8 cellular contexts compared by ENCODE assay signal in genomic region chr21:45075606-45076244, GRCh38. TPM values are rescaled to one million over a fixed set of nuclear protein-coding genes. Genes with fewer than 3 reads are reported as not detected.
A peak's percentile ranks its signal among the peaks of the same experiment; 100 is the strongest.
DNase-seq lines count a peak whose midpoint lies in the region; ATAC-seq lines count a peak whose summit lies in the region.

No MANE protein-coding gene starts in this region.

- no peaks in the 10 kb centered on the region for H3K9me3 Mint-ChIP-seq in activated CD4-positive, alpha-beta T cell treated with anti-CD3 and anti-CD28 coated beads for 36 hours (ENCODE audit: low read depth)
- H3K9me3 Mint-ChIP-seq in activated naive CD8-positive, alpha-beta T cell (ENCODE audit: low read depth) = no peaks in the 10 kb centered on the region

- H3K9ac ChIP-seq in subcutaneous abdominal adipose tissue (ENCODE audit: low read length in 5 of 5) = peak overlapping the region in 3 of 5 donors; percentile 40 to 72 (median 68)

- peaks cover 57% of the 10 kb centered on the region for H3K4me1 Mint-ChIP-seq in activated CD4-positive, alpha-beta T cell treated with anti-CD3 and anti-CD28 coated beads for 36 hours
- H3K4me1 Mint-ChIP-seq in activated naive CD8-positive, alpha-beta T cell (ENCODE audit: low read depth) = peaks cover 53% of the 10 kb centered on the region

- intact Hi-C loops in activated CD4-positive, alpha-beta T cell treated with anti-CD3 and anti-CD28 coated beads for 36 hours (cut with DNase I, micrococcal nuclease) = loop anchor here (1.0 to 5.0 kb wide), 10 partner anchors 52 to 745 kb away; partner anchors contain the start of genes SLC19A1 (in 1 of the 2), SLX9 (in 1 of the 2) and UBE2G2 (in 1 of the 2)

- H3K27ac ChIP-seq in subcutaneous abdominal adipose tissue (ENCODE audit: low read depth, low read length) = no peak overlapping the region

- H3K36me3 ChIP-seq in subcutaneous abdominal adipose tissue (ENCODE audit: control insufficient read depth in 5 of 5, insufficient read depth in 5 of 5, low read length in 5 of 5) = peaks cover 0 to under 1% (median 0%) of the 10 kb centered on the region in 5 donors

- peak overlapping the region; percentile 56 to 96 (median 78) for H3K4me3 ChIP-seq in subcutaneous abdominal adipose tissue (ENCODE audit: low read depth in 1 of 5, low read length in 5 of 5)

- no peaks in the 10 kb centered on the region for H3K27me3 ChIP-seq in subcutaneous abdominal adipose tissue (ENCODE audit: control insufficient read depth in 5 of 5, insufficient read depth in 4 of 5, low read length in 5 of 5)

- no peaks in the 10 kb centered on the region for H3K9me3 ChIP-seq in subcutaneous abdominal adipose tissue (ENCODE audit: control insufficient read depth in 5 of 5, low read length in 5 of 5)

- DNase-seq in activated CD4-positive, alpha-beta T cell treated with anti-CD3 and anti-CD28 coated beads for 36 hours = no peak
- DNase-seq in activated CD4-positive, alpha-beta T cell treated with anti-CD3 and anti-CD28 coated beads, Interleukin-2, amount 50 U/mL, for 48 hours = no peak
- peak; percentile 41 for DNase-seq in iris pigment epithelial cell (ENCODE audit: low read depth)
- no peak for DNase-seq in DMS79 (lab: John Stamatoyannopoulos, UW)

- POLR2A ChIA-PET in activated CD4-positive, alpha-beta T cell treated with anti-CD3 and anti-CD28 coated beads for 36 hours (lab: Charles Lee) = interaction anchor here (1.0 kb wide), 1 partner anchor 212 kb away, joined by 4 read pairs; the partner anchor contains the start of gene POFUT2

- peak overlapping the region; percentile 82 for H3K4me3 Mint-ChIP-seq in activated CD4-positive, alpha-beta T cell treated with anti-CD3 and anti-CD28 coated beads for 36 hours
- peak overlapping the region; percentile 90 for H3K4me3 Mint-ChIP-seq in activated naive CD8-positive, alpha-beta T cell

- H3K27me3 Mint-ChIP-seq in activated CD4-positive, alpha-beta T cell treated with anti-CD3 and anti-CD28 coated beads for 36 hours = no peaks in the 10 kb centered on the region
- no peaks in the 10 kb centered on the region for H3K27me3 Mint-ChIP-seq in activated naive CD8-positive, alpha-beta T cell

- peak overlapping the region; percentile 83 for H3K27ac Mint-ChIP-seq in activated CD4-positive, alpha-beta T cell treated with anti-CD3 and anti-CD28 coated beads for 36 hours
- H3K27ac Mint-ChIP-seq in activated naive CD8-positive, alpha-beta T cell = peak overlapping the region; percentile 88

- ATAC-seq in activated CD4-positive, alpha-beta T cell treated with anti-CD3 and anti-CD28 coated beads for 36 hours = no peak
- ATAC-seq in HG03175 (IDR thresholded peaks at IDR 0.05; ENCODE audit: unreplicated experiment) = no peak
- no peak for ATAC-seq in HG03469 (IDR thresholded peaks at IDR 0.05; ENCODE audit: unreplicated experiment)

- CTCF ChIA-PET in activated CD4-positive, alpha-beta T cell treated with anti-CD3 and anti-CD28 coated beads for 36 hours (lab: Charles Lee) = interaction anchor here (0.6 to 5.7 kb wide), 10 partner anchors 13 to 328 kb away, joined by 3 to 41 read pairs (median 6); partner anchors contain the start of genes POFUT2 and PTTG1IP

- peaks cover 3% of the 10 kb centered on the region for H3K36me3 Mint-ChIP-seq in activated CD4-positive, alpha-beta T cell treated with anti-CD3 and anti-CD28 coated beads for 36 hours (ENCODE audit: low read depth)
- no peaks in the 10 kb centered on the region for H3K36me3 Mint-ChIP-seq in activated naive CD8-positive, alpha-beta T cell

- H3K4me1 ChIP-seq in subcutaneous abdominal adipose tissue (ENCODE audit: control insufficient read depth in 5 of 5, insufficient read depth in 5 of 5, low read length in 5 of 5) = peaks cover 3 to 36% (median 31%) of the 10 kb centered on the region in 5 donors

RNA-seq across cellular contexts. Expression of gene ADARB1, which starts 1.3 kb away (rescaled TPM):
- total RNA-seq in activated CD4-positive, alpha-beta T cell treated with anti-CD3 and anti-CD28 coated beads for 36 hours = 10 to 100 TPM; 32.8 to 37.7 TPM
